1 cellular context compared by ENCODE assay signal in the genomic region with DNA sequence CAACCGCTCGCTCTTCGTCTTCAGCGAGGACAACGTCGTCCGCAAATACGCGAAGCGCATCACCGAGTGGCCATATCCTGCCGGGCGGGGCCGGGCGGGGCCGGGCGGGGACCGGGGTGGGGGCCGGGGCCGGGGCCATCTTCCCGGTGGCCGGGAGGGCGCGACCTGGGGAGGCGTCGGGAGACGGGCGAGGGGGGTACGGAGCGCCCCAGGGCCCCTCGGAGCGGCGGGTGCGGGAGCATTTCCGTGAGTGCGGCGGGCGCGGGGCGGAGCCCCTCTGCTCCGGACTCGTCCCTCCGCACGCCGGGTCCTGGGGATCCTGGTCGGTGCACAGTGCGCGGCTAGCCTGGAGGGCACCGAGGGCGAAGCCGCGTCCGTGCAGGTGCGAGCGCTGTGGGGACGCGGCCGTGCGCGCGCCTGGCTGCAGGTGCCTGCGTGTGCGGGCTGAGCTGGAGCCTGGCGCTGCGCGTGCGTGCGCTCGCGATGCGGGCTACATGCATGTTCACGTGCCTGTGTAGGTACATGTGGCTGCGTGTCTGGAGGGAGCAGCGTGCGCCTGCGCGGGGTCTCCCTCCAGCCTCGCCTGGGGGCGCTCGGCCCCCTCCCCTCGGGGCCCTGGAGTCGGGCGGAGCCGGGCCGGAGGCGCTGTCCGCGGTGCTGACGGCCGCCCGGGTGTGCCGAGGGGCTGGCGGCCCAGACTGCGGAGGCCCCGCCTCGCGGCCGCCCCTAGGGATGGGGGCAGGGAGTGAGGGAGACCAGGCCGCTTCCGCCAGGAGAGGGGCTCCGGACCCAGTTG.
TF ChIP-seq lines count a peak whose summit lies in the region.

No MANE protein-coding gene starts in this region.

TF ChIP-seq in GM23338, 12 proteins besides CTCF, POLR2A, EP300 and RAD21 (continued from another document):
- TF ChIP-seq, protein P1, sequence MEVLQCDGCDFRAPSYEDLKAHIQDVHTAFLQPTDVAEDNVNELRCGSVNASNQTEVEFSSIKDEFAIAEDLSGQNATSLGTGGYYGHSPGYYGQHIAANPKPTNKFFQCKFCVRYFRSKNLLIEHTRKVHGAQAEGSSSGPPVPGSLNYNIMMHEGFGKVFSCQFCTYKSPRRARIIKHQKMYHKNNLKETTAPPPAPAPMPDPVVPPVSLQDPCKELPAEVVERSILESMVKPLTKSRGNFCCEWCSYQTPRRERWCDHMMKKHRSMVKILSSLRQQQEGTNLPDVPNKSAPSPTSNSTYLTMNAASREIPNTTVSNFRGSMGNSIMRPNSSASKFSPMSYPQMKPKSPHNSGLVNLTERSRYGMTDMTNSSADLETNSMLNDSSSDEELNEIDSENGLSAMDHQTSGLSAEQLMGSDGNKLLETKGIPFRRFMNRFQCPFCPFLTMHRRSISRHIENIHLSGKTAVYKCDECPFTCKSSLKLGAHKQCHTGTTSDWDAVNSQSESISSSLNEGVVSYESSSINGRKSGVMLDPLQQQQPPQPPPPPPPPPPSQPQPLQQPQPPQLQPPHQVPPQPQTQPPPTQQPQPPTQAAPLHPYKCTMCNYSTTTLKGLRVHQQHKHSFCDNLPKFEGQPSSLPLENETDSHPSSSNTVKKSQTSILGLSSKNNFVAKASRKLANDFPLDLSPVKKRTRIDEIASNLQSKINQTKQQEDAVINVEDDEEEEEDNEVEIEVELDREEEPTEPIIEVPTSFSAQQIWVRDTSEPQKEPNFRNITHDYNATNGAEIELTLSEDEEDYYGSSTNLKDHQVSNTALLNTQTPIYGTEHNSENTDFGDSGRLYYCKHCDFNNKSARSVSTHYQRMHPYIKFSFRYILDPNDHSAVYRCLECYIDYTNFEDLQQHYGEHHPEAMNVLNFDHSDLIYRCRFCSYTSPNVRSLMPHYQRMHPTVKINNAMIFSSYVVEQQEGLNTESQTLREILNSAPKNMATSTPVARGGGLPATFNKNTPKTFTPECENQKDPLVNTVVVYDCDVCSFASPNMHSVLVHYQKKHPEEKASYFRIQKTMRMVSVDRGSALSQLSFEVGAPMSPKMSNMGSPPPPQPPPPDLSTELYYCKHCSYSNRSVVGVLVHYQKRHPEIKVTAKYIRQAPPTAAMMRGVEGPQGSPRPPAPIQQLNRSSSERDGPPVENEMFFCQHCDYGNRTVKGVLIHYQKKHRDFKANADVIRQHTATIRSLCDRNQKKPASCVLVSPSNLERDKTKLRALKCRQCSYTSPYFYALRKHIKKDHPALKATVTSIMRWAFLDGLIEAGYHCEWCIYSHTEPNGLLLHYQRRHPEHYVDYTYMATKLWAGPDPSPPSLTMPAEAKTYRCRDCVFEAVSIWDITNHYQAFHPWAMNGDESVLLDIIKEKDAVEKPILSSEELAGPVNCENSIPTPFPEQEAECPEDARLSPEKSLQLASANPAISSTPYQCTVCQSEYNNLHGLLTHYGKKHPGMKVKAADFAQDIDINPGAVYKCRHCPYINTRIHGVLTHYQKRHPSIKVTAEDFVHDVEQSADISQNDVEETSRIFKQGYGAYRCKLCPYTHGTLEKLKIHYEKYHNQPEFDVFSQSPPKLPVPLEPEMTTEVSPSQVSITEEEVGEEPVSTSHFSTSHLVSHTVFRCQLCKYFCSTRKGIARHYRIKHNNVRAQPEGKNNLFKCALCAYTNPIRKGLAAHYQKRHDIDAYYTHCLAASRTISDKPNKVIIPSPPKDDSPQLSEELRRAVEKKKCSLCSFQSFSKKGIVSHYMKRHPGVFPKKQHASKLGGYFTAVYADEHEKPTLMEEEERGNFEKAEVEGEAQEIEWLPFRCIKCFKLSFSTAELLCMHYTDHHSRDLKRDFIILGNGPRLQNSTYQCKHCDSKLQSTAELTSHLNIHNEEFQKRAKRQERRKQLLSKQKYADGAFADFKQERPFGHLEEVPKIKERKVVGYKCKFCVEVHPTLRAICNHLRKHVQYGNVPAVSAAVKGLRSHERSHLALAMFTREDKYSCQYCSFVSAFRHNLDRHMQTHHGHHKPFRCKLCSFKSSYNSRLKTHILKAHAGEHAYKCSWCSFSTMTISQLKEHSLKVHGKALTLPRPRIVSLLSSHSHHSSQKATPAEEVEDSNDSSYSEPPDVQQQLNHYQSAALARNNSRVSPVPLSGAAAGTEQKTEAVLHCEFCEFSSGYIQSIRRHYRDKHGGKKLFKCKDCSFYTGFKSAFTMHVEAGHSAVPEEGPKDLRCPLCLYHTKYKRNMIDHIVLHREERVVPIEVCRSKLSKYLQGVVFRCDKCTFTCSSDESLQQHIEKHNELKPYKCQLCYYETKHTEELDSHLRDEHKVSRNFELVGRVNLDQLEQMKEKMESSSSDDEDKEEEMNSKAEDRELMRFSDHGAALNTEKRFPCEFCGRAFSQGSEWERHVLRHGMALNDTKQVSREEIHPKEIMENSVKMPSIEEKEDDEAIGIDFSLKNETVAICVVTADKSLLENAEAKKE (CRISPR knock-in tag; IDR thresholded peaks at IDR 0.05) = no peak
- TF ChIP-seq, protein P2, sequence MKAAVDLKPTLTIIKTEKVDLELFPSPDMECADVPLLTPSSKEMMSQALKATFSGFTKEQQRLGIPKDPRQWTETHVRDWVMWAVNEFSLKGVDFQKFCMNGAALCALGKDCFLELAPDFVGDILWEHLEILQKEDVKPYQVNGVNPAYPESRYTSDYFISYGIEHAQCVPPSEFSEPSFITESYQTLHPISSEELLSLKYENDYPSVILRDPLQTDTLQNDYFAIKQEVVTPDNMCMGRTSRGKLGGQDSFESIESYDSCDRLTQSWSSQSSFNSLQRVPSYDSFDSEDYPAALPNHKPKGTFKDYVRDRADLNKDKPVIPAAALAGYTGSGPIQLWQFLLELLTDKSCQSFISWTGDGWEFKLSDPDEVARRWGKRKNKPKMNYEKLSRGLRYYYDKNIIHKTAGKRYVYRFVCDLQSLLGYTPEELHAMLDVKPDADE (IDR thresholded peaks at IDR 0.05) = no peak
TF ChIP-seq in GM23338: peak in this region for 2.
